Comparison of ENCODE assay signal across 1 cellular context in genomic region chr13:36920612-36921185, GRCh38.
TF ChIP-seq lines count a peak whose summit lies in the region.

No MANE protein-coding gene starts in this region.

TF ChIP-seq in H1, 55 proteins besides CTCF, POLR2A, EP300 and RAD21 (continued from another document):
- TF ChIP-seq KDM4A (IDR thresholded peaks at IDR 0.05; ENCODE audit: low read depth, low read length, severe bottlenecking), result no peak
